Comparison of ENCODE assay signal across 24 cellular contexts in the genomic region with DNA sequence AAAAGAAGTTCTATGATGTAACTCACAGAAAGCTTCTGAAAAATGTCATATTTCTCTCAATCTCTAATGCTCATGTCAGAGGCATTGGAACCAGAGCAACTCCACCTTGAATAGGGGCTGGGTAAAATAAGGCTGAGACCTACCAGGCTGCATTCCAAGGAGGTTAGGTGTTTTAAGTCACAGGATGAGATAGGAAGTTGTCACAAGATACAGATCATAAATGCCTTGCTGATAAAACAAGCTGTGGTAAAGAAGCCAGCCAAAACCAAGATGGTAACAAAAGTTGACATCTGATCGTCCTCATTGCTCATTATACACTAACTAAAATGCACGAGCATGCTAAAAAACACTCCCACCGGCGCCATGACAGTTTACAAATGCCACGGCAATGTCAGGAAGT.
A peak's percentile ranks its signal among the peaks of the same experiment; 100 is the strongest.
DNase-seq lines count a peak whose midpoint lies in the region; TF ChIP-seq lines count a peak whose summit lies in the region.
"Had no signal": no experiment of that assay in that cellular context is flagged by ENCODE, and none has a peak within 500 bp of the region (broad histone marks: within the 10 kb centered on the region; RNA-seq: fewer than 3 reads in every experiment).

No MANE protein-coding gene starts in this region.

- CTCF ChIA-PET in mammary epithelial cell (lab: Charles Lee; ENCODE audit: low non-redundant PET), result no interaction called here

- no peak for TF ChIP-seq CTCF in mammary epithelial cell (conservative IDR thresholded peaks at IDR 0.05 in 1 of 2, IDR thresholded peaks at IDR 0.05 in 1 of 2; ENCODE audit: extremely low read depth in 1 of 2, insufficient read depth in 1 of 2, low read depth in 1 of 2, low read length in 2 of 2)

- BruUV-seq in mammary epithelial cell (replicated peaks; lab: Mats Ljungman, UMichigan), result no TSS peak

- in situ Hi-C loops in mammary epithelial cell (cut with MboI; ENCODE audit: low sequenced_read_pairs in 2 of 2), result no loop called here

- H3K9me3 ChIP-seq in mammary epithelial cell (replicated peaks; ENCODE audit: insufficient read depth, low read length), result peaks cover 4% of the 10 kb centered on the region
- H3K9me3 ChIP-seq: SK-N-SH had no signal

- H3K4me3 ChIP-seq in mammary epithelial cell (replicated peaks in 1 of 3; ENCODE audit: insufficient read depth in 1 of 3, low read depth in 2 of 3, low read length in 3 of 3), result no peak overlapping the region
- H3K4me3 ChIP-seq: GM12878, GM23248 had no signal

- H3K27me3 ChIP-seq in mammary epithelial cell (ENCODE audit: insufficient read depth, low read length), result no peaks in the 10 kb centered on the region

- H3K27ac ChIP-seq in mammary epithelial cell (ENCODE audit: insufficient read depth, low read depth, low read length), result peak overlapping the region; percentile 30
- H3K27ac ChIP-seq: GM23248, KMS-11 had no signal

- H3K36me3 ChIP-seq in mammary epithelial cell (ENCODE audit: insufficient read depth, low read length), result no peaks in the 10 kb centered on the region

- peaks cover 34% of the 10 kb centered on the region for H3K4me1 ChIP-seq in mammary epithelial cell (ENCODE audit: insufficient read depth, low read length)

- 56% methylated on average over 5 of the region's 5 CpGs for WGBS in mammary epithelial cell (ENCODE audit: low coverage, missing lambda C conversion rate)

- dilution Hi-C loops in mammary epithelial cell (cut with HindIII; ENCODE audit: low sequenced_read_pairs), result no loop called here

- no peaks in the 10 kb centered on the region for H3K79me2 ChIP-seq in mammary epithelial cell (ENCODE audit: insufficient read depth, low read length)

- H4K20me1 ChIP-seq in mammary epithelial cell (ENCODE audit: insufficient read depth, low read length), result no peaks in the 10 kb centered on the region

- DNase-seq in M059J (ENCODE audit: low read depth), result peak; percentile 64
- DNase-seq in mammary epithelial cell, result peak; percentile 68
- peak; percentile 69 for DNase-seq in islet precursor cell
- no peak for DNase-seq in activated T-cell treated with anti-CD3 and anti-CD28 coated beads for 4 hours
- no peak for DNase-seq in NCI-H226
- no peak for DNase-seq in posterior cingulate gyrus
- DNase-seq in activated T-cell treated with anti-CD3 and anti-CD28 coated beads, Interleukin-2, amount 50 U/mL, for 48 hours, result no peak
- DNase-seq: CD4-positive, CD25-positive, alpha-beta regulatory T cell; DMS79 treated with DMSO at 0.1 percent for 48 hours; GM23248; H9; HFFc6; IMR-90; MV-4-11; NCI-H1694; NCI-H2081 treated with DMSO at 0.1 percent for 48 hours; NCI-H2171 treated with DMSO at 0.1 percent for 48 hours; NCI-H446; NCI-H526; RPMI8226; SIG-M5; SK-N-SH had no signal

- peak overlapping the region; percentile 65 for H2AFZ ChIP-seq in mammary epithelial cell (ENCODE audit: low read depth, low read length)
- H2AFZ ChIP-seq: GM23248 had no signal

- no peak overlapping the region for H3K9ac ChIP-seq in mammary epithelial cell (ENCODE audit: insufficient read depth, low read length)
- H3K9ac ChIP-seq: GM23248, KMS-11, SK-N-SH had no signal

- H3K4me2 ChIP-seq in mammary epithelial cell (ENCODE audit: insufficient read depth, low read depth, low read length), result peak overlapping the region; percentile 31
- H3K4me2 ChIP-seq: KMS-11, SK-N-SH had no signal

- intact Hi-C loops in mammary epithelial cell (cut with micrococcal nuclease) (loop anchor here (2.0 kb wide), 1 partner anchor 35 kb away; no protein-coding TSS in a partner anchor), posterior cingulate gyrus (cut with DNase I) (no loop called here)

Comparison
In these comparisons a context has a peak if more than half of its experiments do, and no peak if none do; other contexts are left out.
1. DNase-seq: peak in M059J (single experiment), mammary epithelial cell (single experiment) and islet precursor cell (single experiment); none in activated T-cell treated with anti-CD3 and anti-CD28 coated beads for 4 hours (single experiment), NCI-H226 (single experiment), posterior cingulate gyrus (0 of 10) and activated T-cell treated with anti-CD3 and anti-CD28 coated beads, Interleukin-2, amount 50 U/mL, for 48 hours (0 of 2).